Comparison of ENCODE assay signal across 14 cellular contexts in the genomic region with DNA sequence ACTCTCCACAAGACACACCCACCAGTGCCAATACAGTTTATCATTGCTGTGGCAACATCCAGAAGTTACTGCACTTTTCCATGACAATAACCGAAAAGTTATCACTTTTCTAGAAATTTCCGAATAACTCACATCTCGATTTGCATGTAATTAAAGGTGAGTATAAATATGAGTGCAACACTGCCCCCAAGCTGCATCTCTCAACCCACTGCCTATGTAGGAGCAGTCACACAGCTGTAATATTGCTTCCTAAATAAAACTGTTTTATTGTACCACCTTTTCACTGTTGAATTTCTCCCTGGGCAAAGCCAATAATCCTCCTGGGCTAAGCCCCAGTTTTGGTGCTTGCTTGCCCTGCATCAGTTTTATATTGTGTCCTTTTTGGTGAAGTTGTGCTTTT.
"Had no signal": no experiment of that assay in that cellular context is flagged by ENCODE, and none has a peak within 500 bp of the region (broad histone marks: within the 10 kb centered on the region; RNA-seq: fewer than 3 reads in every experiment).

No MANE protein-coding gene starts in this region.

- DNase-seq: activated CD4-positive, alpha-beta T cell treated with anti-CD3 and anti-CD28 coated beads, Interleukin-2, amount 50 U/mL, for 1 hour; activated CD8-positive, alpha-beta memory T cell treated with anti-CD3 and anti-CD28 coated beads for 24 hours; activated naive CD4-positive, alpha-beta T cell treated with Interleukin-2 at 50 U/mL for 16 hours; aorta; left colon; midbrain; psoas muscle; right lobe of liver; stimulated activated naive CD8-positive, alpha-beta T cell treated with anti-CD3 and anti-CD28 coated beads, Interleukin-15, Interleukin-2, amounts not matched to agents 100 U/mL and 50 U/mL, for 24 hours; transverse colon had no signal

- H3K4me1 ChIP-seq: psoas muscle, right lobe of liver, transverse colon, vagina had no signal

- H3K27me3 ChIP-seq: right lobe of liver, transverse colon, vagina had no signal

- H3K27ac ChIP-seq: epithelial cell of prostate, psoas muscle, right lobe of liver, transverse colon, vagina had no signal

- H3K4me3 ChIP-seq: psoas muscle, right lobe of liver, smooth muscle cell, transverse colon, vagina had no signal

- H3K4me2 ChIP-seq: smooth muscle cell had no signal

- H3K36me3 ChIP-seq: right lobe of liver, transverse colon, vagina had no signal

- H3K9me3 ChIP-seq: psoas muscle, right lobe of liver, transverse colon, vagina had no signal

- ATAC-seq: activated CD4-positive, CD25-positive, alpha-beta regulatory T cell treated with anti-CD3 and anti-CD28 coated beads, Interleukin-2, amount 50 U/mL, for 24 hours; left colon; psoas muscle; right lobe of liver; stimulated activated naive CD8-positive, alpha-beta T cell treated with anti-CD3 and anti-CD28 coated beads, Interleukin-15, Interleukin-2, amounts not matched to agents 100 U/mL and 50 U/mL, for 24 hours had no signal
